ENCODE assay signal across 20 cellular contexts in genomic region chr1:80365634-80366033, GRCh38.
"Had no signal": no experiment of that assay in that cellular context is flagged by ENCODE, and none has a peak within 500 bp of the region (broad histone marks: within the 10 kb centered on the region; RNA-seq: fewer than 3 reads in every experiment).

No MANE protein-coding gene starts in this region.

- H3K4me3 ChIP-seq: left lung, mucosa of descending colon, neural progenitor cell, prostate gland, right lobe of liver, suprapubic skin, transverse colon, upper lobe of right lung, uterus had no signal

- H3K27me3 ChIP-seq: left lung, neural progenitor cell, right lobe of liver, suprapubic skin, transverse colon, upper lobe of right lung, uterus had no signal

- H3K4me2 ChIP-seq: neural progenitor cell had no signal

- H3K4me1 ChIP-seq: left lung, neural progenitor cell, prostate gland, right lobe of liver, suprapubic skin, transverse colon, upper lobe of right lung, uterus had no signal

- DNase-seq: cortex of kidney; effector memory CD8-positive, alpha-beta T cell; head of caudate nucleus; left cardiac atrium; left lung; mesenchymal stem cell; mucosa of descending colon; naive B cell; right lobe of liver; small intestine; stimulated activated CD4-positive, alpha-beta T cell treated with anti-CD3 and anti-CD28 coated beads, Interleukin-15, amount 100 ng/mL, for 24 hours; stimulated activated CD4-positive, alpha-beta T cell treated with anti-CD3 and anti-CD28 coated beads, Interleukin-2, amount 100 ng/mL, for 48 hours; stimulated activated naive B cell treated with anti-CD40 and anti-IgM and Interleukin-4, amounts not matched to agents 10 μg/mL and 1 μg/mL and 100 μg/mL, for 72 hours; stimulated activated naive CD8-positive, alpha-beta T cell treated with anti-CD3 and anti-CD28 coated beads, Interleukin-15, amount 100 ng/mL, for 72 hours; transverse colon; upper lobe of right lung; uterus had no signal

- H3K27ac ChIP-seq: left lung, neural progenitor cell, prostate gland, right lobe of liver, suprapubic skin, transverse colon, upper lobe of right lung, uterus had no signal

- H3K9me3 ChIP-seq: left lung, mucosa of descending colon, prostate gland, right lobe of liver, suprapubic skin, transverse colon, upper lobe of right lung, uterus had no signal

- H3K9ac ChIP-seq: neural progenitor cell had no signal

- H2AFZ ChIP-seq: neural progenitor cell had no signal

- H3K36me3 ChIP-seq: left lung, neural progenitor cell, prostate gland, right lobe of liver, suprapubic skin, transverse colon, upper lobe of right lung, uterus had no signal
